ENCODE assay signal across 18 cellular contexts in genomic region chr13:80483157-80483556, GRCh38.
DNase-seq lines count a peak whose midpoint lies in the region; ATAC-seq and TF ChIP-seq lines count a peak whose summit lies in the region.
"Had no signal": no experiment of that assay in that cellular context is flagged by ENCODE, and none has a peak within 500 bp of the region (broad histone marks: within the 10 kb centered on the region; RNA-seq: fewer than 3 reads in every experiment).

No MANE protein-coding gene starts in this region.

- 0 to 56% methylated on average over 1 of the region's 1 CpG for WGBS in heart right ventricle, 2 donors
- WGBS in esophagus muscularis mucosa = 56% methylated on average over 1 of the region's 1 CpG
- 20 to 29% methylated on average over 1 of the region's 1 CpG for WGBS in gastroesophageal sphincter (ENCODE audit: low coverage in 1 of 2), 2 donors

- POLR2A ChIA-PET in activated CD4-positive, alpha-beta T cell treated with anti-CD3 and anti-CD28 coated beads for 36 hours (lab: Charles Lee) = no interaction called here

- H3K27me3 Mint-ChIP-seq in activated CD4-positive, alpha-beta T cell treated with anti-CD3 and anti-CD28 coated beads for 36 hours = no peaks in the 10 kb centered on the region
- H3K27me3 Mint-ChIP-seq: B cell; CD4-positive, CD25-positive, alpha-beta regulatory T cell had no signal

- no peak overlapping the region for H3K4me3 Mint-ChIP-seq in activated CD4-positive, alpha-beta T cell treated with anti-CD3 and anti-CD28 coated beads for 36 hours
- H3K4me3 Mint-ChIP-seq: B cell; CD4-positive, CD25-positive, alpha-beta regulatory T cell; CD8-positive, alpha-beta T cell; GM23338; H9 had no signal

- TF ChIP-seq CTCF in heart right ventricle (IDR thresholded peaks at IDR 0.05) = no peak
- TF ChIP-seq CTCF in esophagus muscularis mucosa (IDR thresholded peaks at IDR 0.05) = no peak
- TF ChIP-seq CTCF in gastroesophageal sphincter (IDR thresholded peaks at IDR 0.05) = no peak
- TF ChIP-seq CTCF in gastrocnemius medialis (IDR thresholded peaks at IDR 0.05 in 4 of 5, conservative IDR thresholded peaks at IDR 0.05 in 1 of 5) = no peak

- in situ Hi-C loops in gastrocnemius medialis (cut with MboI; ENCODE audit: low sequenced_read_pairs in 4 of 4) = no loop called here

- no peaks in the 10 kb centered on the region for H3K27me3 ChIP-seq in heart right ventricle
- H3K27me3 ChIP-seq in esophagus muscularis mucosa = no peaks in the 10 kb centered on the region
- no peaks in the 10 kb centered on the region for H3K27me3 ChIP-seq in gastroesophageal sphincter
- no peaks in the 10 kb centered on the region for H3K27me3 ChIP-seq in gastrocnemius medialis
- H3K27me3 ChIP-seq: BLaER1 had no signal

- H3K4me1 Mint-ChIP-seq in activated CD4-positive, alpha-beta T cell treated with anti-CD3 and anti-CD28 coated beads for 36 hours = no peaks in the 10 kb centered on the region
- H3K4me1 Mint-ChIP-seq: B cell; CD4-positive, CD25-positive, alpha-beta regulatory T cell; GM23338; H9 had no signal

- H3K9me3 Mint-ChIP-seq in activated CD4-positive, alpha-beta T cell treated with anti-CD3 and anti-CD28 coated beads for 36 hours (ENCODE audit: low read depth) = no peaks in the 10 kb centered on the region
- H3K9me3 Mint-ChIP-seq: GM23338, H9 had no signal

- intact Hi-C loops in heart right ventricle (cut with DNase I) = no loop called here
- intact Hi-C loops in left cardiac atrium (cut with DNase I) = no loop called here
- intact Hi-C loops in esophagus muscularis mucosa (cut with DNase I) = no loop called here
- intact Hi-C loops in gastrocnemius medialis (cut with DNase I; ENCODE audit: low total_unique reads) = no loop called here
- intact Hi-C loops in activated CD4-positive, alpha-beta T cell treated with anti-CD3 and anti-CD28 coated beads for 36 hours (cut with DNase I, micrococcal nuclease) = no loop called here

- H3K4me3 ChIP-seq in heart right ventricle (no peak overlapping the region), esophagus muscularis mucosa (no peak overlapping the region), gastroesophageal sphincter (no peak overlapping the region), gastrocnemius medialis (no peak overlapping the region)
- H3K4me3 ChIP-seq: BLaER1, GM23338 had no signal

- H3K4me1 ChIP-seq in heart right ventricle = peaks cover 0 to 14% (median 0%) of the 10 kb centered on the region in 9 donors
- no peaks in the 10 kb centered on the region for H3K4me1 ChIP-seq in esophagus muscularis mucosa
- H3K4me1 ChIP-seq in gastroesophageal sphincter = no peaks in the 10 kb centered on the region
- H3K4me1 ChIP-seq in gastrocnemius medialis = no peaks in the 10 kb centered on the region
- H3K4me1 ChIP-seq: BLaER1, Caco-2 had no signal

- CTCF ChIA-PET in activated CD4-positive, alpha-beta T cell treated with anti-CD3 and anti-CD28 coated beads for 36 hours (lab: Charles Lee) = no interaction called here

- H3K36me3 ChIP-seq in heart right ventricle (no peaks in the 10 kb centered on the region), esophagus muscularis mucosa (no peaks in the 10 kb centered on the region), gastroesophageal sphincter (no peaks in the 10 kb centered on the region), gastrocnemius medialis (no peaks in the 10 kb centered on the region)
- H3K36me3 ChIP-seq: BLaER1 had no signal

- H3K27ac ChIP-seq in heart right ventricle = peak overlapping the region in 9 of 10 donors; percentile 2 to 68 (median 40)
- peak overlapping the region; percentile 6 to 52 (median 29) for H3K27ac ChIP-seq in esophagus muscularis mucosa (replicated peaks in 1 of 4)
- peak overlapping the region in 3 of 4 donors; percentile 18 to 45 (median 18) for H3K27ac ChIP-seq in gastroesophageal sphincter
- peak overlapping the region; percentile 7 to 59 (median 38) for H3K27ac ChIP-seq in gastrocnemius medialis
- H3K27ac ChIP-seq: BLaER1, C4-2B had no signal

- H3K9me3 ChIP-seq in heart right ventricle = no peaks in the 10 kb centered on the region
- H3K9me3 ChIP-seq in esophagus muscularis mucosa = no peaks in the 10 kb centered on the region
- no peaks in the 10 kb centered on the region for H3K9me3 ChIP-seq in gastroesophageal sphincter
- no peaks in the 10 kb centered on the region for H3K9me3 ChIP-seq in gastrocnemius medialis
- H3K9me3 ChIP-seq: BLaER1, Caco-2 had no signal

- no peak for TF ChIP-seq EP300 in esophagus muscularis mucosa (IDR thresholded peaks at IDR 0.05)
- no peak for TF ChIP-seq EP300 in gastroesophageal sphincter (IDR thresholded peaks at IDR 0.05)

- no peak for DNase-seq in heart right ventricle
- no peak for DNase-seq in left cardiac atrium
- DNase-seq in esophagus muscularis mucosa (ENCODE audit: extremely low spot score) = no peak
- no peak for DNase-seq in gastrocnemius medialis
- no peak for DNase-seq in activated CD4-positive, alpha-beta T cell treated with anti-CD3 and anti-CD28 coated beads for 36 hours
- DNase-seq: Caco-2; CD4-positive, CD25-positive, alpha-beta regulatory T cell; CD8-positive, alpha-beta T cell; DMS153; DND-41; H9 had no signal

- no peak overlapping the region for H3K27ac Mint-ChIP-seq in activated CD4-positive, alpha-beta T cell treated with anti-CD3 and anti-CD28 coated beads for 36 hours
- H3K27ac Mint-ChIP-seq: B cell; CD4-positive, CD25-positive, alpha-beta regulatory T cell; CD8-positive, alpha-beta T cell; GM23338; H9 had no signal

- TF ChIP-seq POLR2A in esophagus muscularis mucosa (IDR thresholded peaks at IDR 0.05; ENCODE audit: low read depth) (no peak), gastroesophageal sphincter (IDR thresholded peaks at IDR 0.05) (no peak), gastrocnemius medialis (IDR thresholded peaks at IDR 0.05) (no peak)

- ATAC-seq in heart right ventricle (peak in 6 of 8 donors; percentile 72 to 86 (median 79)), left cardiac atrium (no peak), gastroesophageal sphincter (peak; percentile 73), gastrocnemius medialis (no peak), GM21737 (IDR thresholded peaks at IDR 0.05; ENCODE audit: unreplicated experiment) (no peak)
- no peak for ATAC-seq in activated CD4-positive, alpha-beta T cell treated with anti-CD3 and anti-CD28 coated beads for 36 hours
- ATAC-seq: CD8-positive, alpha-beta T cell; GM23338; HCT116 had no signal

- H3K36me3 Mint-ChIP-seq in activated CD4-positive, alpha-beta T cell treated with anti-CD3 and anti-CD28 coated beads for 36 hours (ENCODE audit: low read depth) = no peaks in the 10 kb centered on the region
- H3K36me3 Mint-ChIP-seq: CD4-positive, CD25-positive, alpha-beta regulatory T cell; CD8-positive, alpha-beta T cell had no signal

Comparison
In these comparisons a context has a peak if more than half of its experiments do, and no peak if none do; other contexts are left out.
1. ATAC-seq: peak in heart right ventricle (6 of 8) and gastroesophageal sphincter (single experiment); none in left cardiac atrium (0 of 2), gastrocnemius medialis (0 of 2), activated CD4-positive, alpha-beta T cell treated with anti-CD3 and anti-CD28 coated beads for 36 hours (single experiment) and GM21737 (single experiment).
2. Peak in every context shown above with its lines, with median percentiles within 50 percentile points of each other: H3K27ac ChIP-seq.